Comparison of ENCODE assay signal across 13 cellular contexts in the genomic region with DNA sequence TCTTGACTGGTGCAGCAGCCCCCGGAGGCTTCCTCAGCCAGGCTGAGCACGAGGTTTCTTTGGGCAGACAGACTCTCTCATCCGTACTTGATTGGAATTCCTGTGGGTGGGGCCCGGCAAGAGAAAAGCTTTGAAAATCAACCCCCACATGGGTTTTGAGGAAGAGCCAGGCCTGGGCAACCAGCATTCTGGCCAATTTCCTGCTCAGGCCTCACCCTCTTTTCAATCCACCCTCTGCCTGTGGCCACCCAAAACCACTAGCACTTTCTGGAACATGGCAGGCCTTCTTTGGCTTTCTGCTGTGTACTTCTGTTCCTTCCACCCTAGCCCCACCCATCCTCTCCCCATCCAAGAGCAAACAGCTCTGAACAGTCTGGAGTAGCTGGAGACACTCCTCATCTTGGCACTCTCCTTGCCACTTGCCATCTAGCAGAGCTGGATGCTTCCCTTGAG. TPM values are rescaled to one million over a fixed set of nuclear protein-coding genes. Genes with fewer than 3 reads are reported as not detected.
DNase-seq lines count a peak whose midpoint lies in the region; ATAC-seq and TF ChIP-seq lines count a peak whose summit lies in the region.
"Had no signal": no experiment of that assay in that cellular context is flagged by ENCODE, and none has a peak within 500 bp of the region (broad histone marks: within the 10 kb centered on the region; RNA-seq: fewer than 3 reads in every experiment).

No MANE protein-coding gene starts in this region.

- H3K27ac ChIP-seq in mammary epithelial cell (ENCODE audit: insufficient read depth, low read depth, low read length) (no peak overlapping the region), lower lobe of right lung (peak overlapping the region; percentile 82), upper lobe of right lung (peak overlapping the region; percentile 71)

- peak overlapping the region; percentile 16 for H3K27ac Mint-ChIP-seq in activated naive CD4-positive, alpha-beta T cell treated with anti-CD3 and anti-CD28 coated beads, Interleukin-2, amount 10 ng/mL, durations not matched to agents 7 days and 5 days
- H3K27ac Mint-ChIP-seq: activated T-helper 2 cell treated with anti-CD3 and anti-CD28 coated beads, Interferon-gamma antibody, Interleukin-2, Interleukin-4, amounts not matched to agents 10 μg/mL and 5 μg/mL and 100 μg/mL, durations not matched to agents 14 hours and 24 hours and 36 hours had no signal

- dilution Hi-C loops in mammary epithelial cell (cut with HindIII; ENCODE audit: low sequenced_read_pairs): no loop called here

- H3K4me2 ChIP-seq in mammary epithelial cell (ENCODE audit: insufficient read depth, low read depth, low read length): no peak overlapping the region

- peak overlapping the region; percentile 77 for H2AFZ ChIP-seq in mammary epithelial cell (ENCODE audit: low read depth, low read length)

- ATAC-seq in lower lobe of right lung (peak; percentile 65 to 82), upper lobe of right lung (peak; percentile 76), HG03159 (IDR thresholded peaks at IDR 0.05; ENCODE audit: unreplicated experiment) (no peak), HG03342 (IDR thresholded peaks at IDR 0.05; ENCODE audit: unreplicated experiment) (no peak)

- no peak for TF ChIP-seq CTCF in mammary epithelial cell (conservative IDR thresholded peaks at IDR 0.05 in 1 of 2, IDR thresholded peaks at IDR 0.05 in 1 of 2; ENCODE audit: extremely low read depth in 1 of 2, insufficient read depth in 1 of 2, low read depth in 1 of 2, low read length in 2 of 2)
- no peak for TF ChIP-seq CTCF in lower lobe of right lung (IDR thresholded peaks at IDR 0.05)
- TF ChIP-seq CTCF in upper lobe of right lung (IDR thresholded peaks at IDR 0.05): no peak

- CTCF ChIA-PET in activated naive CD4-positive, alpha-beta T cell treated with anti-CD3 and anti-CD28 coated beads, Interleukin-2, amount 10 ng/mL, durations not matched to agents 7 days and 5 days (lab: Charles Lee): no interaction called here
- CTCF ChIA-PET in mammary epithelial cell (lab: Charles Lee; ENCODE audit: low non-redundant PET): interaction anchor here (0.8 kb wide), 1 partner anchor 13 kb away, joined by 6 read pairs; no protein-coding TSS in a partner anchor

- no peaks in the 10 kb centered on the region for H3K27me3 ChIP-seq in mammary epithelial cell (ENCODE audit: insufficient read depth, low read length)
- peaks cover 1% of the 10 kb centered on the region for H3K27me3 ChIP-seq in lower lobe of right lung (ENCODE audit: low read depth)
- peaks cover 13% of the 10 kb centered on the region for H3K27me3 ChIP-seq in upper lobe of right lung

- H3K36me3 ChIP-seq in mammary epithelial cell (ENCODE audit: insufficient read depth, low read length) (no peaks in the 10 kb centered on the region), lower lobe of right lung (no peaks in the 10 kb centered on the region), upper lobe of right lung (no peaks in the 10 kb centered on the region)

- no peak overlapping the region for H3K4me3 ChIP-seq in mammary epithelial cell (replicated peaks in 1 of 3; ENCODE audit: insufficient read depth in 1 of 3, low read depth in 2 of 3, low read length in 3 of 3)
- H3K4me3 ChIP-seq in lower lobe of right lung: peak overlapping the region; percentile 34
- no peak overlapping the region for H3K4me3 ChIP-seq in upper lobe of right lung

- DNase-seq in activated naive CD4-positive, alpha-beta T cell treated with anti-CD3 and anti-CD28 coated beads, Interleukin-2, amount 10 ng/mL, durations not matched to agents 7 days and 5 days: no peak
- DNase-seq in activated naive CD4-positive, alpha-beta T cell treated with Interleukin-2 at 50 U/mL for 16 hours: no peak
- DNase-seq in mammary epithelial cell: no peak
- peak; percentile 63 for DNase-seq in lower lobe of right lung
- no peak for DNase-seq in upper lobe of right lung
- DNase-seq in cerebellar cortex (ENCODE audit: low spot score): no peak
- DNase-seq: cerebellar nuclear complex, IMR-90, RPMI8226 had no signal

- H3K9ac ChIP-seq in mammary epithelial cell (ENCODE audit: insufficient read depth, low read length): no peak overlapping the region

- H3K27me3 Mint-ChIP-seq in activated naive CD4-positive, alpha-beta T cell treated with anti-CD3 and anti-CD28 coated beads, Interleukin-2, amount 10 ng/mL, durations not matched to agents 7 days and 5 days: peaks cover 50% of the 10 kb centered on the region

- no peak overlapping the region for H3K4me3 Mint-ChIP-seq in activated naive CD4-positive, alpha-beta T cell treated with anti-CD3 and anti-CD28 coated beads, Interleukin-2, amount 10 ng/mL, durations not matched to agents 7 days and 5 days
- H3K4me3 Mint-ChIP-seq: mesothelial cell of epicardium had no signal

- H3K79me2 ChIP-seq in mammary epithelial cell (ENCODE audit: insufficient read depth, low read length): no peaks in the 10 kb centered on the region

- peaks cover 2% of the 10 kb centered on the region for H3K36me3 Mint-ChIP-seq in activated naive CD4-positive, alpha-beta T cell treated with anti-CD3 and anti-CD28 coated beads, Interleukin-2, amount 10 ng/mL, durations not matched to agents 7 days and 5 days

- H3K9me3 ChIP-seq in mammary epithelial cell (replicated peaks; ENCODE audit: insufficient read depth, low read length) (no peaks in the 10 kb centered on the region), lower lobe of right lung (no peaks in the 10 kb centered on the region), upper lobe of right lung (no peaks in the 10 kb centered on the region)

- in situ Hi-C loops in mammary epithelial cell (cut with MboI; ENCODE audit: low sequenced_read_pairs in 2 of 2): no loop called here

- WGBS in mammary epithelial cell (ENCODE audit: low coverage, missing lambda C conversion rate): 24% methylated on average over 3 of the region's 4 CpGs

- intact Hi-C loops in mammary epithelial cell (cut with micrococcal nuclease) (no loop called here), lower lobe of right lung (cut with DNase I) (no loop called here), upper lobe of right lung (cut with DNase I) (no loop called here)

- BruUV-seq in mammary epithelial cell (replicated peaks; lab: Mats Ljungman, UMichigan): no TSS peak

- no peaks in the 10 kb centered on the region for H4K20me1 ChIP-seq in mammary epithelial cell (ENCODE audit: insufficient read depth, low read length)

- peaks cover 35% of the 10 kb centered on the region for H3K4me1 Mint-ChIP-seq in activated naive CD4-positive, alpha-beta T cell treated with anti-CD3 and anti-CD28 coated beads, Interleukin-2, amount 10 ng/mL, durations not matched to agents 7 days and 5 days

- H3K4me1 ChIP-seq in mammary epithelial cell (ENCODE audit: insufficient read depth, low read length) (peaks cover 2% of the 10 kb centered on the region), lower lobe of right lung (peaks cover 22% of the 10 kb centered on the region), upper lobe of right lung (peaks cover 10% of the 10 kb centered on the region)

- H3K9me3 Mint-ChIP-seq in activated naive CD4-positive, alpha-beta T cell treated with anti-CD3 and anti-CD28 coated beads, Interleukin-2, amount 10 ng/mL, durations not matched to agents 7 days and 5 days: no peaks in the 10 kb centered on the region
- H3K9me3 Mint-ChIP-seq: activated T-helper 2 cell treated with anti-CD3 and anti-CD28 coated beads, Interferon-gamma antibody, Interleukin-2, Interleukin-4, amounts not matched to agents 10 μg/mL and 5 μg/mL and 100 μg/mL, durations not matched to agents 14 hours and 24 hours and 36 hours had no signal

RNA-seq across cellular contexts. Expression of a gene that starts 5.9 kb away (rescaled TPM):
- total RNA-seq in mammary epithelial cell (1 to 10 TPM; 2.4 to 2.5 TPM), lower lobe of right lung (74.7 TPM), upper lobe of right lung (80.0 TPM)
- polyA plus RNA-seq in mammary epithelial cell: 1.2 TPM
- 7.8 TPM for polyA minus RNA-seq in mammary epithelial cell

Comparison
In these comparisons a context has a peak if more than half of its experiments do, and no peak if none do; other contexts are left out.
1. ATAC-seq: peak in lower lobe of right lung (2 of 2) and upper lobe of right lung (single experiment); none in HG03159 (single experiment) and HG03342 (single experiment).
2. RNA of a gene that starts 5.9 kb away (total RNA-seq): 80.0 TPM in upper lobe of right lung (single experiment) and 74.7 TPM in lower lobe of right lung (single experiment); 2.4 to 2.5 TPM in mammary epithelial cell; every median in the first group is over 10 times any median in the second.